In genomic region chr17:32443827-32444300, GRCh38 we compare ENCODE assay signal across 8 cellular contexts. TPM values are rescaled to one million over a fixed set of nuclear protein-coding genes. Genes with fewer than 3 reads are reported as not detected.
DNase-seq lines count a peak whose midpoint lies in the region; ATAC-seq and TF ChIP-seq lines count a peak whose summit lies in the region.

No MANE protein-coding gene starts in this region.

- H3K27me3 Mint-ChIP-seq in activated naive CD4-positive, alpha-beta T cell treated with anti-CD3 and anti-CD28 coated beads, Interleukin-2, amount 10 ng/mL, durations not matched to agents 7 days and 5 days, result peaks cover 40% of the 10 kb centered on the region

- H3K36me3 Mint-ChIP-seq in activated naive CD4-positive, alpha-beta T cell treated with anti-CD3 and anti-CD28 coated beads, Interleukin-2, amount 10 ng/mL, durations not matched to agents 7 days and 5 days, result peaks cover 24% of the 10 kb centered on the region

- intact Hi-C loops in ascending aorta (cut with DNase I) (no loop called here), lower lobe of right lung (cut with DNase I) (no loop called here), uterus (cut with DNase I; ENCODE audit: low total_unique reads) (no loop called here)

- H3K36me3 ChIP-seq in ascending aorta (peaks cover 6 to 8% of the 10 kb centered on the region in 2 donors), lower lobe of right lung (peaks cover 22% of the 10 kb centered on the region), uterus (no peaks in the 10 kb centered on the region)

- H3K27ac ChIP-seq in ascending aorta, result no peak overlapping the region
- no peak overlapping the region for H3K27ac ChIP-seq in lower lobe of right lung
- no peak overlapping the region for H3K27ac ChIP-seq in uterus

- no peaks in the 10 kb centered on the region for H3K9me3 ChIP-seq in ascending aorta
- H3K9me3 ChIP-seq in lower lobe of right lung, result no peaks in the 10 kb centered on the region
- H3K9me3 ChIP-seq in uterus, result no peaks in the 10 kb centered on the region

- H3K4me1 ChIP-seq in ascending aorta (peaks cover 9 to 10% of the 10 kb centered on the region in 2 donors), lower lobe of right lung (peaks cover 30% of the 10 kb centered on the region), uterus (no peaks in the 10 kb centered on the region)

- no peak for ATAC-seq in lower lobe of right lung
- no peak for ATAC-seq in HG02885 (IDR thresholded peaks at IDR 0.05; ENCODE audit: poor library complexity, unreplicated experiment)

- no peak for TF ChIP-seq POLR2A in uterus (IDR thresholded peaks at IDR 0.05)

- TF ChIP-seq CTCF in ascending aorta (IDR thresholded peaks at IDR 0.05) (no peak), lower lobe of right lung (IDR thresholded peaks at IDR 0.05) (peak; percentile 92), uterus (IDR thresholded peaks at IDR 0.05) (no peak)

- no peak for DNase-seq in activated naive CD4-positive, alpha-beta T cell treated with anti-CD3 and anti-CD28 coated beads, Interleukin-2, amount 10 ng/mL, durations not matched to agents 7 days and 5 days
- DNase-seq in activated naive CD4-positive, alpha-beta T cell (lab: John Stamatoyannopoulos, UW), result no peak
- DNase-seq in ascending aorta (ENCODE audit: low spot score in 2 of 2) (no peak), lower lobe of right lung (peak; percentile 52), uterus (no peak), GM19240 (ENCODE audit: insufficient read length, low spot score) (no peak), NOMO-1 treated with dmso at 0.1 percent for 144 hours (lab: John Stamatoyannopoulos, UW; ENCODE audit: unreplicated experiment) (no peak)

- no peaks in the 10 kb centered on the region for H3K27me3 ChIP-seq in ascending aorta
- H3K27me3 ChIP-seq in lower lobe of right lung (ENCODE audit: low read depth), result no peaks in the 10 kb centered on the region
- no peaks in the 10 kb centered on the region for H3K27me3 ChIP-seq in uterus

- H3K4me3 Mint-ChIP-seq in activated naive CD4-positive, alpha-beta T cell treated with anti-CD3 and anti-CD28 coated beads, Interleukin-2, amount 10 ng/mL, durations not matched to agents 7 days and 5 days, result peak overlapping the region; percentile 88

- CTCF ChIA-PET in activated naive CD4-positive, alpha-beta T cell treated with anti-CD3 and anti-CD28 coated beads, Interleukin-2, amount 10 ng/mL, durations not matched to agents 7 days and 5 days (lab: Charles Lee), result interaction anchor here (0.7 to 3.5 kb wide), 17 partner anchors 10 to 433 kb away, joined by 3 to 34 read pairs (median 3); partner anchors contain the start of genes CDK5R1 and MYO1D

- peaks cover 41% of the 10 kb centered on the region for H3K4me1 Mint-ChIP-seq in activated naive CD4-positive, alpha-beta T cell treated with anti-CD3 and anti-CD28 coated beads, Interleukin-2, amount 10 ng/mL, durations not matched to agents 7 days and 5 days

- no peaks in the 10 kb centered on the region for H3K9me3 Mint-ChIP-seq in activated naive CD4-positive, alpha-beta T cell treated with anti-CD3 and anti-CD28 coated beads, Interleukin-2, amount 10 ng/mL, durations not matched to agents 7 days and 5 days

- peak overlapping the region; percentile 86 for H3K27ac Mint-ChIP-seq in activated naive CD4-positive, alpha-beta T cell treated with anti-CD3 and anti-CD28 coated beads, Interleukin-2, amount 10 ng/mL, durations not matched to agents 7 days and 5 days

- H3K4me3 ChIP-seq in ascending aorta, result peak overlapping the region; percentile 94 to 99
- peak overlapping the region; percentile 100 for H3K4me3 ChIP-seq in lower lobe of right lung
- H3K4me3 ChIP-seq in uterus, result peak overlapping the region; percentile 67 to 90

RNA-seq across cellular contexts. Expression of gene PSMD11, which starts 0.4 kb away (rescaled TPM):
- total RNA-seq in ascending aorta (6.3 TPM), lower lobe of right lung (57.2 TPM), uterus (10 to 100 TPM; 10.8 to 89.3 (median 58.5) TPM)

RNA-seq across cellular contexts. Expression of gene CDK5R1, which starts 42.9 kb away (rescaled TPM):
- total RNA-seq in ascending aorta (not detected), lower lobe of right lung (1.3 TPM), uterus (1 to 10 TPM in 2 of 4 donors, under 1 TPM in 1, not detected in 1; 0.77 to 2.9 (median 1.4) TPM)
